25 cellular contexts compared by ENCODE assay signal in genomic region chr1:2945821-2946231, GRCh38.
"Had no signal": no experiment of that assay in that cellular context is flagged by ENCODE, and none has a peak within 500 bp of the region (broad histone marks: within the 10 kb centered on the region; RNA-seq: fewer than 3 reads in every experiment).

No MANE protein-coding gene starts in this region.

- ATAC-seq: activated CD4-positive, CD25-positive, alpha-beta regulatory T cell treated with anti-CD3 and anti-CD28 coated beads, Interleukin-2, amount 50 U/mL, for 24 hours; activated CD8-positive, alpha-beta T cell treated with anti-CD3 and anti-CD28 coated beads for 36 hours; activated T-cell treated with anti-CD3 and anti-CD28 coated beads, Interleukin-2, amount 50 U/mL, for 72 hours; Panc1 had no signal

- H3K9me3 Mint-ChIP-seq: activated naive CD8-positive, alpha-beta T cell treated with anti-CD3 and anti-CD28 coated beads, Interleukin-2, amount 10 ng/mL, durations not matched to agents 7 days and 5 days had no signal

- DNase-seq: activated CD4-positive, alpha-beta T cell treated with anti-CD3 and anti-CD28 coated beads for 4 hours; activated CD8-positive, alpha-beta memory T cell treated with anti-CD3 and anti-CD28 coated beads, Interleukin-2, amount 50 U/mL, for 4 hours; activated CD8-positive, alpha-beta T cell treated with anti-CD3 and anti-CD28 coated beads for 36 hours; activated naive CD4-positive, alpha-beta T cell treated with anti-CD3 and anti-CD28 coated beads, Interleukin-2, amount 50 U/mL, for 16 hours; activated naive CD8-positive, alpha-beta T cell treated with anti-CD3 and anti-CD28 coated beads, Interleukin-2, amount 10 ng/mL, durations not matched to agents 7 days and 5 days; activated T-cell treated with anti-CD3 and anti-CD28 coated beads, Interleukin-2, amount 50 U/mL, for 72 hours; anterior cingulate cortex; KG1; NCI-H1048; NCI-H1417; NCI-H1930; NCI-H2171; NCI-H2227 treated with DMSO at 0.1 percent for 48 hours; NCI-H526; NK-92 treated with Interleukin-12 subunit alpha and Interleukin-12 subunit beta, amount 100 ng/mL, for 24 hours; OCI-M1; RPMI8226; SHP77 treated with DMSO at 0.1 percent for 48 hours had no signal

- H3K27ac ChIP-seq: adrenal gland, breast epithelium had no signal

- H3K27me3 Mint-ChIP-seq: activated CD8-positive, alpha-beta T cell treated with anti-CD3 and anti-CD28 coated beads for 36 hours had no signal

- H3K36me3 Mint-ChIP-seq: activated naive CD8-positive, alpha-beta T cell treated with anti-CD3 and anti-CD28 coated beads, Interleukin-2, amount 10 ng/mL, durations not matched to agents 7 days and 5 days; IgD-negative memory B cell had no signal

- H3K36me3 ChIP-seq: adrenal gland, breast epithelium had no signal

- H3K9me3 ChIP-seq: adrenal gland had no signal

- H3K4me3 Mint-ChIP-seq: activated CD8-positive, alpha-beta T cell treated with anti-CD3 and anti-CD28 coated beads for 36 hours; activated naive CD8-positive, alpha-beta T cell treated with anti-CD3 and anti-CD28 coated beads, Interleukin-2, amount 10 ng/mL, durations not matched to agents 7 days and 5 days; activated T-cell treated with anti-CD3 and anti-CD28 coated beads, Interleukin-2, amount 50 U/mL, for 72 hours; IgD-negative memory B cell; T-helper 1 cell treated with Interleukin-12 subunit alpha and Interleukin-12 subunit beta and Interleukin-4 antibody, amounts not matched to agents 30 μg/mL and 1 μg/mL, for 36 hours had no signal

- H3K4me1 ChIP-seq: adrenal gland, breast epithelium had no signal

- H3K27ac Mint-ChIP-seq: activated CD8-positive, alpha-beta T cell treated with anti-CD3 and anti-CD28 coated beads for 36 hours; activated naive CD8-positive, alpha-beta T cell treated with anti-CD3 and anti-CD28 coated beads, Interleukin-2, amount 10 ng/mL, durations not matched to agents 7 days and 5 days; activated T-cell treated with anti-CD3 and anti-CD28 coated beads, Interleukin-2, amount 50 U/mL, for 72 hours; activated T-helper 2 cell treated with anti-CD3 and anti-CD28 coated beads, Interferon-gamma antibody, Interleukin-2, Interleukin-4, amounts not matched to agents 10 μg/mL and 5 μg/mL and 100 μg/mL, durations not matched to agents 14 hours and 24 hours and 36 hours; IgD-negative memory B cell; T-helper 1 cell treated with Interleukin-12 subunit alpha and Interleukin-12 subunit beta and Interleukin-4 antibody, amounts not matched to agents 30 μg/mL and 1 μg/mL, for 36 hours had no signal

- H3K4me3 ChIP-seq: adrenal gland, breast epithelium had no signal

- H3K4me1 Mint-ChIP-seq: activated naive CD8-positive, alpha-beta T cell treated with anti-CD3 and anti-CD28 coated beads, Interleukin-2, amount 10 ng/mL, durations not matched to agents 7 days and 5 days had no signal
